In the genomic region with DNA sequence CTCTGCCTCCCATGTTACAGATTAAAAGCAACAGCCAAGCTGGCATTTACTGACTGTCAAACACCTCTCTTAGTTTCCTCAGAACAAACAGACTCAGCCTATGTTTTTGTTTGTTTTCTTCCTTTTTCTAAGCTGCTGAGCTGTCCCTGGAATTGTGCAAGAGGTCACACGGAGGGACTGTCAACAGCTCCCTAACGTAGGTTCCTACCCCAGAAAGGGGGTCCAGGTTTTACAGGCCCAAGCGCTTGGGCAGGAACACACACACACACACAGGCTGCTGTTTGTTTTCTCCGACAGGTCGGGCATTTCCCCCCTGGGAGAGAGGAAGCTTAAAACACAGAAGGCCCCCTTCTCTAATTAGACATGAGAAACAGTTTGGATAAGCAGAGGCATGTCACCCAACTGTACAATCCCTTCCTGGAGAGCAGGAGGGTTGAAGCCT, we compare ENCODE assay signal across 1 cellular context.
A peak's percentile ranks its signal among the peaks of the same experiment; 100 is the strongest.
TF ChIP-seq lines count a peak whose summit lies in the region.

No MANE protein-coding gene starts in this region.

TF ChIP-seq in HepG2, 621 proteins besides CTCF, POLR2A, EP300 and RAD21 (continued from another document and continues in another):
- peak; percentile 89 for TF ChIP-seq POGK (CRISPR knock-in tag; conservative IDR thresholded peaks at IDR 0.05)
- no peak for TF ChIP-seq GLMP (CRISPR knock-in tag; IDR thresholded peaks at IDR 0.05; ENCODE audit: borderline replicate concordance)
- TF ChIP-seq MIXL1 (CRISPR knock-in tag; IDR thresholded peaks at IDR 0.05), result peak; percentile 94; the same call in 1 of the 2 replicates
- TF ChIP-seq, protein P1, sequence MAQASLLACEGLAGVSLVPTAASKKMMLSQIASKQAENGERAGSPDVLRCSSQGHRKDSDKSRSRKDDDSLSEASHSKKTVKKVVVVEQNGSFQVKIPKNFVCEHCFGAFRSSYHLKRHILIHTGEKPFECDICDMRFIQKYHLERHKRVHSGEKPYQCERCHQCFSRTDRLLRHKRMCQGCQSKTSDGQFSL (CRISPR knock-in tag; IDR thresholded peaks at IDR 0.05), result peak; percentile 74; the same call in 1 of the 2 replicates
- TF ChIP-seq, protein P2, sequence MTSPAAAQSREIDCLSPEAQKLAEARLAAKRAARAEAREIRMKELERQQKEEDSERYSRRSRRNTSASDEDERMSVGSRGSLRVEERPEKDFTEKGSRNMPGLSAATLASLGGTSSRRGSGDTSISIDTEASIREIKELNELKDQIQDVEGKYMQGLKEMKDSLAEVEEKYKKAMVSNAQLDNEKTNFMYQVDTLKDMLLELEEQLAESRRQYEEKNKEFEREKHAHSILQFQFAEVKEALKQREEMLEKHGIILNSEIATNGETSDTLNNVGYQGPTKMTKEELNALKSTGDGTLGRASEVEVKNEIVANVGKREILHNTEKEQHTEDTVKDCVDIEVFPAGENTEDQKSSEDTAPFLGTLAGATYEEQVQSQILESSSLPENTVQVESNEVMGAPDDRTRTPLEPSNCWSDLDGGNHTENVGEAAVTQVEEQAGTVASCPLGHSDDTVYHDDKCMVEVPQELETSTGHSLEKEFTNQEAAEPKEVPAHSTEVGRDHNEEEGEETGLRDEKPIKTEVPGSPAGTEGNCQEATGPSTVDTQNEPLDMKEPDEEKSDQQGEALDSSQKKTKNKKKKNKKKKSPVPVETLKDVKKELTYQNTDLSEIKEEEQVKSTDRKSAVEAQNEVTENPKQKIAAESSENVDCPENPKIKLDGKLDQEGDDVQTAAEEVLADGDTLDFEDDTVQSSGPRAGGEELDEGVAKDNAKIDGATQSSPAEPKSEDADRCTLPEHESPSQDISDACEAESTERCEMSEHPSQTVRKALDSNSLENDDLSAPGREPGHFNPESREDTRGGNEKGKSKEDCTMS (CRISPR knock-in tag; conservative IDR thresholded peaks at IDR 0.05), result no peak
- peak; percentile 56; the same call in 1 of the 2 replicates for TF ChIP-seq ZNF816 (CRISPR knock-in tag; IDR thresholded peaks at IDR 0.05; ENCODE audit: borderline replicate concordance)
- no peak for TF ChIP-seq HMGA1 (CRISPR knock-in tag; conservative IDR thresholded peaks at IDR 0.05)
- TF ChIP-seq, protein P3, sequence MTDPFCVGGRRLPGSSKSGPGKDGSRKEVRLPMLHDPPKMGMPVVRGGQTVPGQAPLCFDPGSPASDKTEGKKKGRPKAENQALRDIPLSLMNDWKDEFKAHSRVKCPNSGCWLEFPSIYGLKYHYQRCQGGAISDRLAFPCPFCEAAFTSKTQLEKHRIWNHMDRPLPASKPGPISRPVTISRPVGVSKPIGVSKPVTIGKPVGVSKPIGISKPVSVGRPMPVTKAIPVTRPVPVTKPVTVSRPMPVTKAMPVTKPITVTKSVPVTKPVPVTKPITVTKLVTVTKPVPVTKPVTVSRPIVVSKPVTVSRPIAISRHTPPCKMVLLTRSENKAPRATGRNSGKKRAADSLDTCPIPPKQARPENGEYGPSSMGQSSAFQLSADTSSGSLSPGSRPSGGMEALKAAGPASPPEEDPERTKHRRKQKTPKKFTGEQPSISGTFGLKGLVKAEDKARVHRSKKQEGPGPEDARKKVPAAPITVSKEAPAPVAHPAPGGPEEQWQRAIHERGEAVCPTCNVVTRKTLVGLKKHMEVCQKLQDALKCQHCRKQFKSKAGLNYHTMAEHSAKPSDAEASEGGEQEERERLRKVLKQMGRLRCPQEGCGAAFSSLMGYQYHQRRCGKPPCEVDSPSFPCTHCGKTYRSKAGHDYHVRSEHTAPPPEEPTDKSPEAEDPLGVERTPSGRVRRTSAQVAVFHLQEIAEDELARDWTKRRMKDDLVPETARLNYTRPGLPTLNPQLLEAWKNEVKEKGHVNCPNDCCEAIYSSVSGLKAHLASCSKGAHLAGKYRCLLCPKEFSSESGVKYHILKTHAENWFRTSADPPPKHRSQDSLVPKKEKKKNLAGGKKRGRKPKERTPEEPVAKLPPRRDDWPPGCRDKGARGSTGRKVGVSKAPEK (CRISPR knock-in tag; IDR thresholded peaks at IDR 0.05; ENCODE audit: borderline replicate concordance), result peak; percentile 92; the same call in 1 of the 2 replicates
- peak; percentile 69; the same call in 1 of the 2 replicates for TF ChIP-seq TCF7L2 (IDR thresholded peaks at IDR 0.05; ENCODE audit: low read depth, low read length)
- TF ChIP-seq ZNF432 (CRISPR knock-in tag; IDR thresholded peaks at IDR 0.05; ENCODE audit: borderline replicate concordance), result no peak
- peak; percentile 99 for TF ChIP-seq FOXA3 (CRISPR knock-in tag; IDR thresholded peaks at IDR 0.05)
- TF ChIP-seq PPARG (CRISPR knock-in tag; conservative IDR thresholded peaks at IDR 0.05), result peak; percentile 99
- peak; percentile 79 for TF ChIP-seq ELF1 (CRISPR knock-in tag; IDR thresholded peaks at IDR 0.05)
- TF ChIP-seq ZNF574 (CRISPR knock-in tag; IDR thresholded peaks at IDR 0.05), result peak; percentile 90
- TF ChIP-seq TOPORS (CRISPR knock-in tag; IDR thresholded peaks at IDR 0.05), result no peak
- TF ChIP-seq THYN1 (CRISPR knock-in tag; IDR thresholded peaks at IDR 0.05; ENCODE audit: borderline replicate concordance, low read depth), result no peak
- TF ChIP-seq ZNF660 (CRISPR knock-in tag; IDR thresholded peaks at IDR 0.05; ENCODE audit: borderline replicate concordance, low read depth), result no peak
- peak; percentile 45 for TF ChIP-seq STAG1 (CRISPR knock-in tag; IDR thresholded peaks at IDR 0.05)
- TF ChIP-seq ZNF10 (CRISPR knock-in tag; IDR thresholded peaks at IDR 0.05; ENCODE audit: borderline replicate concordance, low read depth), result no peak
- TF ChIP-seq TBX2 (CRISPR knock-in tag; IDR thresholded peaks at IDR 0.05; ENCODE audit: borderline replicate concordance), result peak; percentile 100
- TF ChIP-seq SETDB1 (CRISPR knock-in tag; IDR thresholded peaks at IDR 0.05; ENCODE audit: borderline replicate concordance), result no peak
- TF ChIP-seq ZNF234 (CRISPR knock-in tag; conservative IDR thresholded peaks at IDR 0.05), result no peak
- TF ChIP-seq ISL2 (CRISPR knock-in tag; IDR thresholded peaks at IDR 0.05), result peak; percentile 99
- 0 out of 2 replicates have a peak, but pooled peaks have one; percentile 49 for TF ChIP-seq MAZ (IDR thresholded peaks at IDR 0.05; ENCODE audit: borderline replicate concordance, low read depth, low read length)
- TF ChIP-seq MAZ (CRISPR knock-in tag; IDR thresholded peaks at IDR 0.05; ENCODE audit: low read depth), result peak; percentile 84
- peak; percentile 95 for TF ChIP-seq HMG20B (CRISPR knock-in tag; conservative IDR thresholded peaks at IDR 0.05)
- peak; percentile 79 for TF ChIP-seq ZNF800 (CRISPR knock-in tag; IDR thresholded peaks at IDR 0.05)
- peak; percentile 95 for TF ChIP-seq GFI1 (CRISPR knock-in tag; IDR thresholded peaks at IDR 0.05; ENCODE audit: borderline replicate concordance)
- TF ChIP-seq ZNF75D (CRISPR knock-in tag; IDR thresholded peaks at IDR 0.05; ENCODE audit: borderline replicate concordance), result no peak
- TF ChIP-seq FOXP1 (IDR thresholded peaks at IDR 0.05), result peak; percentile 86
- peak; percentile 100 for TF ChIP-seq FOXP1 (CRISPR knock-in tag; IDR thresholded peaks at IDR 0.05)
- TF ChIP-seq NFE2L2 (IDR thresholded peaks at IDR 0.05; ENCODE audit: low read length), result no peak
- no peak for TF ChIP-seq SUZ12 (IDR thresholded peaks at IDR 0.05; ENCODE audit: low read depth, low read length)
- TF ChIP-seq PRPF4 (IDR thresholded peaks at IDR 0.05; ENCODE audit: low read depth, low read length, poor library complexity, severe bottlenecking), result peak; percentile 33
- TF ChIP-seq ELF3 (CRISPR knock-in tag; IDR thresholded peaks at IDR 0.05), result peak; percentile 98
- TF ChIP-seq RAD51 (IDR thresholded peaks at IDR 0.05; ENCODE audit: borderline replicate concordance), result no peak
- TF ChIP-seq ZBTB14 (CRISPR knock-in tag; IDR thresholded peaks at IDR 0.05), result no peak; the same call in 1 of the 2 replicates
- TF ChIP-seq, protein P4, sequence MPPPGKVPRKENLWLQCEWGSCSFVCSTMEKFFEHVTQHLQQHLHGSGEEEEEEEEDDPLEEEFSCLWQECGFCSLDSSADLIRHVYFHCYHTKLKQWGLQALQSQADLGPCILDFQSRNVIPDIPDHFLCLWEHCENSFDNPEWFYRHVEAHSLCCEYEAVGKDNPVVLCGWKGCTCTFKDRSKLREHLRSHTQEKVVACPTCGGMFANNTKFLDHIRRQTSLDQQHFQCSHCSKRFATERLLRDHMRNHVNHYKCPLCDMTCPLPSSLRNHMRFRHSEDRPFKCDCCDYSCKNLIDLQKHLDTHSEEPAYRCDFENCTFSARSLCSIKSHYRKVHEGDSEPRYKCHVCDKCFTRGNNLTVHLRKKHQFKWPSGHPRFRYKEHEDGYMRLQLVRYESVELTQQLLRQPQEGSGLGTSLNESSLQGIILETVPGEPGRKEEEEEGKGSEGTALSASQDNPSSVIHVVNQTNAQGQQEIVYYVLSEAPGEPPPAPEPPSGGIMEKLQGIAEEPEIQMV (CRISPR knock-in tag; IDR thresholded peaks at IDR 0.05; ENCODE audit: low read depth), result 0 out of 2 replicates have a peak, but pooled peaks have one; percentile 31
- TF ChIP-seq ESRRA (CRISPR knock-in tag; IDR thresholded peaks at IDR 0.05; ENCODE audit: low read depth), result peak; percentile 81
- TF ChIP-seq CSRNP1 (CRISPR knock-in tag; IDR thresholded peaks at IDR 0.05), result no peak
- no peak for TF ChIP-seq HNRNPH1 (optimal IDR thresholded peaks at IDR 0.05; ENCODE audit: low read depth, low read length)
- no peak for TF ChIP-seq MBNL3 (CRISPR knock-in tag; conservative IDR thresholded peaks at IDR 0.05)
- peak; percentile 99 for TF ChIP-seq PITX1 (CRISPR knock-in tag; IDR thresholded peaks at IDR 0.05)
- TF ChIP-seq KMT2B (CRISPR knock-in tag; IDR thresholded peaks at IDR 0.05), result peak; percentile 76
